ENCODE assay signal across 1 cellular context in the genomic region with DNA sequence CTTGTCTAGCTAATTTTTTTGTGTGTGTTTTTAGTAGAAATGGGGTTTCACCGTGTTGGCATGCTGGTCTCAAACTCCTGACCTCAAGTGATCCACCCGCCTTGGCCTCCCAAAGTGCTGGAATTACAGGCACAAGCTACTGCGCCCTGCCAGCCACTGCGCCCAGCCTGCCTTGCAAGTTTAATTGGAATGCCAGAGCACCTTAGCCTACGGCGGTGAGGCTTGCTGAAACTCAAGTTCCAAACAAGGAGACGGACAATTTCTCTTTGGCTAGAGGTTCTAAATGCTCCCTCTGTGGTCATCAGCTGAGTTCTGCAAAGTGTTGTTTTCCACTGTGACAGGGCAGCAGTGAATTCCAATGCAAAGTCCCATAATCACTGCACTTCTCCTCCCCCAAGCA.
TF ChIP-seq lines count a peak whose summit lies in the region.

No MANE protein-coding gene starts in this region.

TF ChIP-seq in GM23338, 12 proteins besides CTCF, POLR2A, EP300 and RAD21 (continued from another document):
- TF ChIP-seq, protein P1, sequence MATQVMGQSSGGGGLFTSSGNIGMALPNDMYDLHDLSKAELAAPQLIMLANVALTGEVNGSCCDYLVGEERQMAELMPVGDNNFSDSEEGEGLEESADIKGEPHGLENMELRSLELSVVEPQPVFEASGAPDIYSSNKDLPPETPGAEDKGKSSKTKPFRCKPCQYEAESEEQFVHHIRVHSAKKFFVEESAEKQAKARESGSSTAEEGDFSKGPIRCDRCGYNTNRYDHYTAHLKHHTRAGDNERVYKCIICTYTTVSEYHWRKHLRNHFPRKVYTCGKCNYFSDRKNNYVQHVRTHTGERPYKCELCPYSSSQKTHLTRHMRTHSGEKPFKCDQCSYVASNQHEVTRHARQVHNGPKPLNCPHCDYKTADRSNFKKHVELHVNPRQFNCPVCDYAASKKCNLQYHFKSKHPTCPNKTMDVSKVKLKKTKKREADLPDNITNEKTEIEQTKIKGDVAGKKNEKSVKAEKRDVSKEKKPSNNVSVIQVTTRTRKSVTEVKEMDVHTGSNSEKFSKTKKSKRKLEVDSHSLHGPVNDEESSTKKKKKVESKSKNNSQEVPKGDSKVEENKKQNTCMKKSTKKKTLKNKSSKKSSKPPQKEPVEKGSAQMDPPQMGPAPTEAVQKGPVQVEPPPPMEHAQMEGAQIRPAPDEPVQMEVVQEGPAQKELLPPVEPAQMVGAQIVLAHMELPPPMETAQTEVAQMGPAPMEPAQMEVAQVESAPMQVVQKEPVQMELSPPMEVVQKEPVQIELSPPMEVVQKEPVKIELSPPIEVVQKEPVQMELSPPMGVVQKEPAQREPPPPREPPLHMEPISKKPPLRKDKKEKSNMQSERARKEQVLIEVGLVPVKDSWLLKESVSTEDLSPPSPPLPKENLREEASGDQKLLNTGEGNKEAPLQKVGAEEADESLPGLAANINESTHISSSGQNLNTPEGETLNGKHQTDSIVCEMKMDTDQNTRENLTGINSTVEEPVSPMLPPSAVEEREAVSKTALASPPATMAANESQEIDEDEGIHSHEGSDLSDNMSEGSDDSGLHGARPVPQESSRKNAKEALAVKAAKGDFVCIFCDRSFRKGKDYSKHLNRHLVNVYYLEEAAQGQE (IDR thresholded peaks at IDR 0.05; ENCODE audit: unreplicated experiment) = no peak
- TF ChIP-seq CREB1 (CRISPR knock-in tag; IDR thresholded peaks at IDR 0.05; ENCODE audit: low read depth) (no peak), EZH2 (IDR thresholded peaks at IDR 0.05; ENCODE audit: low read depth, unreplicated experiment) (no peak), ZNF114 (CRISPR knock-in tag; IDR thresholded peaks at IDR 0.05) (no peak), ZNF331 (CRISPR knock-in tag; IDR thresholded peaks at IDR 0.05; ENCODE audit: low read depth) (no peak)
